9 cellular contexts compared by ENCODE assay signal in the genomic region with DNA sequence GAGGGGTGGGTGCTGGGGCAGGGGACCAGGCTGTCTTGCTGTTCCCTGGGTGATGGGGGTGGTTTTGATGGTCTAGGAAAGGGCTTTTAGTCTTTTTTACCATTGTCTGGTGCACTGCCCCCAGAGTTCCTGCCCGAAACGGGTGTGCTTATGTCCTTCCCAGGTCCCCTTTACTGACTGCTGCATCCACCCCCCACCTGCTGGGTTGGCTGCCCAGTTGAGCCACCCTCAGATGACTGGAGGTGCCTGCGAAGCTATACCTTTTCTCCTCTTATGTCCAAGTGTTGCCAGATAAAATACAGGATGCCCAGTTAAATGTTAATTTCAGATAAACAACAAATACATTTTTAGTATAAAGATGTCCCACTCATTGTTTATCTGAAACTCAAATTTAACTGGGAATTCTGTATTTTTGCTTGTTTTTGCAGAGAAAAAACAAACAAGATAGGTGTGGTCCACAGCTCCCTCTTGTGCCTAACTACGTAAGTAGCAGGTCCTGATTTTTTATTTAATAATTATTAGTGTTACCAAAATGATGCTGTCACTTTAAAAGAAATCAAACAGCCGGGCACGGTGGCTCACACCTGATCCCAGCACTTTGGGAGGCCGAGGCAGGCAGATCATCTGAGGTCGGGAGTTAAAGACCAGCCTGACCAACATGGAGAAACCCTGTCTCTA. TPM values are rescaled to one million over a fixed set of nuclear protein-coding genes. Genes with fewer than 3 reads are reported as not detected.
DNase-seq lines count a peak whose midpoint lies in the region; ATAC-seq and TF ChIP-seq lines count a peak whose summit lies in the region.
"Had no signal": no experiment of that assay in that cellular context is flagged by ENCODE, and none has a peak within 500 bp of the region (broad histone marks: within the 10 kb centered on the region; RNA-seq: fewer than 3 reads in every experiment).

No MANE protein-coding gene starts in this region.

- no peak overlapping the region for H3K4me3 ChIP-seq in GM06990 (replicated peaks; ENCODE audit: low read depth, low read length)
- H3K4me3 ChIP-seq in NT2/D1 (ENCODE audit: insufficient read length, low read depth) = no peak overlapping the region
- H3K4me3 ChIP-seq in esophagus squamous epithelium = no peak overlapping the region
- H3K4me3 ChIP-seq: SJSA1 had no signal

- ATAC-seq in HG02571 (IDR thresholded peaks at IDR 0.05; ENCODE audit: unreplicated experiment) = no peak

- peak overlapping the region; percentile 27 for H3K9ac ChIP-seq in NT2/D1 (ENCODE audit: insufficient read length, low read depth)

- 7 to 18% methylated on average over 8 of the region's 8 CpGs for WGBS in esophagus squamous epithelium, 2 donors

- H3K27ac ChIP-seq in esophagus squamous epithelium = no peak overlapping the region
- H3K27ac ChIP-seq: SJSA1 had no signal

- H3K36me3 ChIP-seq in GM06990 (ENCODE audit: control insufficient read depth, insufficient read depth, low read length) (no peaks in the 10 kb centered on the region), NT2/D1 (ENCODE audit: insufficient read depth, insufficient read length, low read length) (no peaks in the 10 kb centered on the region), esophagus squamous epithelium (no peaks in the 10 kb centered on the region)
- H3K36me3 ChIP-seq: SJSA1 had no signal

- H3K9me3 ChIP-seq in NT2/D1 (ENCODE audit: insufficient read depth, low read length) (no peaks in the 10 kb centered on the region), esophagus squamous epithelium (no peaks in the 10 kb centered on the region)
- H3K9me3 ChIP-seq: SJSA1 had no signal

- DNase-seq in GM06990 (ENCODE audit: extremely low read depth, insufficient read length) (no peak), NT2/D1 (ENCODE audit: low read depth, low spot score) (no peak), esophagus squamous epithelium (lab: John Stamatoyannopoulos, UW) (no peak), renal cortical epithelial cell (ENCODE audit: low read depth) (peak; percentile 67), posterior vena cava (ENCODE audit: low spot score) (no peak), NCI-H2107 treated with DMSO at 0.1 percent for 48 hours (lab: John Stamatoyannopoulos, UW; ENCODE audit: unreplicated experiment) (no peak), middle frontal gyrus (ENCODE audit: extremely low spot score, low spot score) (no peak)

- intact Hi-C loops in esophagus squamous epithelium (cut with DNase I) = loop anchor here (5.0 kb wide), 1 partner anchor 113 kb away; no protein-coding TSS in a partner anchor
- intact Hi-C loops in posterior vena cava (cut with DNase I) = loop anchor here (5.0 kb wide), 2 partner anchors 113 to 118 kb away; no protein-coding TSS in a partner anchor

- H3K27me3 ChIP-seq in GM06990 (replicated peaks; ENCODE audit: control insufficient read depth, insufficient read depth, low read length) = no peaks in the 10 kb centered on the region
- H3K27me3 ChIP-seq in NT2/D1 (ENCODE audit: insufficient read depth, insufficient read length) = no peaks in the 10 kb centered on the region
- peaks cover 0 to 5% (median 0%) of the 10 kb centered on the region in 4 donors for H3K27me3 ChIP-seq in esophagus squamous epithelium
- H3K27me3 ChIP-seq: SJSA1 had no signal

- TF ChIP-seq POLR2A in esophagus squamous epithelium (IDR thresholded peaks at IDR 0.05) = no peak

- TF ChIP-seq CTCF in GM06990 (IDR thresholded peaks at IDR 0.05; ENCODE audit: insufficient read depth, low read length, poor library complexity, severe bottlenecking) = peak; percentile 36
- TF ChIP-seq CTCF in esophagus squamous epithelium (IDR thresholded peaks at IDR 0.05) = peak; percentile 41 to 70 (median 58)

- H3K4me1 ChIP-seq in NT2/D1 (ENCODE audit: insufficient read depth, insufficient read length) (peaks cover 10% of the 10 kb centered on the region), esophagus squamous epithelium (peaks cover 0 to 17% (median 0%) of the 10 kb centered on the region in 3 donors)
- H3K4me1 ChIP-seq: SJSA1 had no signal

RNA-seq across cellular contexts. Expression of a gene that starts 6.1 kb away (rescaled TPM):
- total RNA-seq in esophagus squamous epithelium (10 to 100 TPM in 3 of 4 donors, 1 to 10 TPM in 1; 8.1 to 15.5 (median 11.1) TPM), renal cortical epithelial cell (14.5 and 27.6 TPM in 2 replicates), posterior vena cava (10 to 100 TPM; 10.8 to 11.6 TPM)

RNA-seq across cellular contexts. Expression of a gene that starts 6.3 kb away (rescaled TPM):
- total RNA-seq in esophagus squamous epithelium (10 to 100 TPM in 1 of 4 donors, 1 to 10 TPM in 3; 4.5 to 10.1 (median 5.2) TPM), renal cortical epithelial cell (14.8 and 17.0 TPM in 2 replicates), posterior vena cava (1 to 10 TPM; 5.9 to 7.7 TPM)

RNA-seq across cellular contexts. Expression of a gene that starts 32.7 kb away (rescaled TPM):
- total RNA-seq in esophagus squamous epithelium = 10 to 100 TPM in 2 of 4 donors, 1 to 10 TPM in 2; 6.5 to 25.9 (median 12.2) TPM
- total RNA-seq in renal cortical epithelial cell = 8.5 and 19.3 TPM in 2 replicates
- total RNA-seq in posterior vena cava = 10 to 100 TPM; 22.5 to 24.8 TPM
